ENCODE assay signal across 8 cellular contexts in genomic region chr2:12416600-12416999, GRCh38.
A peak's percentile ranks its signal among the peaks of the same experiment; 100 is the strongest.
DNase-seq lines count a peak whose midpoint lies in the region; ATAC-seq and TF ChIP-seq lines count a peak whose summit lies in the region.

No MANE protein-coding gene starts in this region.

- no peaks in the 10 kb centered on the region for H3K27me3 Mint-ChIP-seq in activated CD4-positive, alpha-beta memory T cell treated with anti-CD3 and anti-CD28 coated beads for 36 hours

- WGBS in sigmoid colon, 2 donors, result 50 to 52% methylated on average over 6 of the region's 6 CpGs

- H3K36me3 Mint-ChIP-seq in activated CD4-positive, alpha-beta memory T cell treated with anti-CD3 and anti-CD28 coated beads for 36 hours, result no peaks in the 10 kb centered on the region

- no peaks in the 10 kb centered on the region for H3K9me3 Mint-ChIP-seq in activated CD4-positive, alpha-beta memory T cell treated with anti-CD3 and anti-CD28 coated beads for 36 hours

- intact Hi-C loops in A673 (cut with micrococcal nuclease; ENCODE audit: unreplicated experiment) (loop anchor here (1.0 to 10.0 kb wide), 2 partner anchors 300 to 588 kb away; partner anchors contain the start of gene TRIB2), sigmoid colon (cut with DNase I) (no loop called here)
- intact Hi-C loops in activated CD4-positive, alpha-beta memory T cell treated with anti-CD3 and anti-CD28 coated beads for 36 hours (cut with micrococcal nuclease), result loop anchor here (1.0 to 10.0 kb wide), 4 partner anchors 300 to 590 kb away; partner anchors contain the start of gene TRIB2

- H3K27ac ChIP-seq in A673 (ENCODE audit: low read depth, low read length, poor library complexity, severe bottlenecking) (no peak overlapping the region), sigmoid colon (no peak overlapping the region)

- peaks cover 43% of the 10 kb centered on the region for H3K4me1 Mint-ChIP-seq in activated CD4-positive, alpha-beta memory T cell treated with anti-CD3 and anti-CD28 coated beads for 36 hours (ENCODE audit: low read depth)

- H3K36me3 ChIP-seq in A673 (ENCODE audit: insufficient read depth, low read length, poor library complexity, severe bottlenecking) (no peaks in the 10 kb centered on the region), sigmoid colon (no peaks in the 10 kb centered on the region)

- CTCF ChIA-PET in A673 (lab: Charles Lee), result no interaction called here
- CTCF ChIA-PET in activated CD4-positive, alpha-beta memory T cell treated with anti-CD3 and anti-CD28 coated beads for 36 hours (lab: Charles Lee), result interaction anchor here (1.7 to 3.3 kb wide), 2 partner anchors 36 to 300 kb away, joined by 4 to 32 read pairs; partner anchors contain the start of gene TRIB2

- H3K4me1 ChIP-seq in A673 (ENCODE audit: insufficient read depth, low read length, poor library complexity, severe bottlenecking) (no peaks in the 10 kb centered on the region), sigmoid colon (peaks cover 0 to 13% (median 7%) of the 10 kb centered on the region in 4 donors)

- no peak for TF ChIP-seq POLR2A in sigmoid colon (IDR thresholded peaks at IDR 0.05)

- TF ChIP-seq EP300 in sigmoid colon (IDR thresholded peaks at IDR 0.05), result no peak

- H3K4me3 ChIP-seq in A673 (ENCODE audit: low read depth, low read length, poor library complexity, severe bottlenecking) (no peak overlapping the region), sigmoid colon (no peak overlapping the region)
- H3K4me3 ChIP-seq in Jurkat, Clone E6-1 (ENCODE audit: low read length), result no peak overlapping the region

- no peak overlapping the region for H3K4me3 Mint-ChIP-seq in activated CD4-positive, alpha-beta memory T cell treated with anti-CD3 and anti-CD28 coated beads for 36 hours

- POLR2A ChIA-PET in A673 (lab: Charles Lee; ENCODE audit: low non-redundant PET), result no interaction called here
- POLR2A ChIA-PET in activated CD4-positive, alpha-beta memory T cell treated with anti-CD3 and anti-CD28 coated beads for 36 hours (lab: Charles Lee), result no interaction called here

- H3K9me3 ChIP-seq in A673 (ENCODE audit: low read depth, low read length, poor library complexity, severe bottlenecking) (no peaks in the 10 kb centered on the region), sigmoid colon (no peaks in the 10 kb centered on the region)

- no TSS peak for BruUV-seq in A673 (replicated peaks; lab: Mats Ljungman, UMichigan)

- peak; percentile 44 for ATAC-seq in esophagus mucosa

- TF ChIP-seq CTCF in A673 (conservative IDR thresholded peaks at IDR 0.05; ENCODE audit: low read depth, low read length), result peak; percentile 62
- peak in 1 of 4 experiments; percentile 17 for TF ChIP-seq CTCF in sigmoid colon (IDR thresholded peaks at IDR 0.05)

- H3K27ac Mint-ChIP-seq in activated CD4-positive, alpha-beta memory T cell treated with anti-CD3 and anti-CD28 coated beads for 36 hours, result no peak overlapping the region

- H3K27me3 ChIP-seq in A673 (replicated peaks; ENCODE audit: insufficient read depth, low read depth, low read length, poor library complexity) (no peaks in the 10 kb centered on the region), sigmoid colon (no peaks in the 10 kb centered on the region)

- DNase-seq in A673 (ENCODE audit: low spot score) (peak; percentile 58), sigmoid colon (peak; percentile 72), HPDE6-E6E7 (ENCODE audit: extremely low spot score) (no peak), midbrain (lab: John Stamatoyannopoulos, UW) (no peak), GF-D8 (lab: John Stamatoyannopoulos, UW) (no peak)
- peak; percentile 60 for DNase-seq in Jurkat, Clone E6-1 (ENCODE audit: low read depth, low spot score)
- peak; percentile 69 for DNase-seq in activated CD4-positive, alpha-beta memory T cell treated with anti-CD3 and anti-CD28 coated beads for 36 hours

Comparison
In these comparisons a context has a peak if more than half of its experiments do, and no peak if none do; other contexts are left out.
1. DNase-seq: peak in A673 (single experiment), Jurkat, Clone E6-1 (single experiment), activated CD4-positive, alpha-beta memory T cell treated with anti-CD3 and anti-CD28 coated beads for 36 hours (single experiment) and sigmoid colon (single experiment); none in HPDE6-E6E7 (single experiment), midbrain (single experiment) and GF-D8 (single experiment).